ENCODE assay signal across 12 cellular contexts in genomic region chr5:68265347-68265746, GRCh38. TPM values are rescaled to one million over a fixed set of nuclear protein-coding genes. Genes with fewer than 3 reads are reported as not detected.
DNase-seq lines count a peak whose midpoint lies in the region; ATAC-seq, FAIRE-seq and TF ChIP-seq lines count a peak whose summit lies in the region.
"Had no signal": no experiment of that assay in that cellular context is flagged by ENCODE, and none has a peak within 500 bp of the region (broad histone marks: within the 10 kb centered on the region; RNA-seq: fewer than 3 reads in every experiment).

No MANE protein-coding gene starts in this region.

- H3K4me2 ChIP-seq in fibroblast of lung (ENCODE audit: extremely low read depth, insufficient read depth, low read length): peak overlapping the region; percentile 77
- H3K4me2 ChIP-seq: neural progenitor cell had no signal

- no peaks in the 10 kb centered on the region for H3K27me3 Mint-ChIP-seq in activated naive CD4-positive, alpha-beta T cell treated with anti-CD3 and anti-CD28 coated beads, Interleukin-2, amount 50 U/mL, for 24 hours
- H3K27me3 Mint-ChIP-seq in activated naive CD4-positive, alpha-beta T cell treated with anti-CD3 and anti-CD28 coated beads for 36 hours (ENCODE audit: low read depth): no peaks in the 10 kb centered on the region
- no peaks in the 10 kb centered on the region for H3K27me3 Mint-ChIP-seq in nephron (ENCODE audit: low read depth)

- H3K9me3 ChIP-seq in fibroblast of lung (ENCODE audit: control insufficient read depth, insufficient read depth, low read depth, low read length): no peaks in the 10 kb centered on the region
- no peaks in the 10 kb centered on the region for H3K9me3 ChIP-seq in aorta (ENCODE audit: control insufficient read depth, low read length)

- H3K4me3 Mint-ChIP-seq in activated naive CD4-positive, alpha-beta T cell treated with anti-CD3 and anti-CD28 coated beads, Interleukin-2, amount 50 U/mL, for 24 hours: no peak overlapping the region
- no peak overlapping the region for H3K4me3 Mint-ChIP-seq in activated naive CD4-positive, alpha-beta T cell treated with anti-CD3 and anti-CD28 coated beads for 36 hours
- no peak overlapping the region for H3K4me3 Mint-ChIP-seq in nephron
- H3K4me3 Mint-ChIP-seq: neural progenitor cell had no signal

- DNase-seq in activated naive CD4-positive, alpha-beta T cell treated with anti-CD3 and anti-CD28 coated beads for 36 hours: no peak
- DNase-seq in fibroblast of lung (ENCODE audit: low read depth in 2 of 2) (peak in 1 of 2 donors; percentile 26), aorta (no peak), putamen (ENCODE audit: low spot score) (no peak), urothelium cell line (ENCODE audit: low spot score) (no peak)
- DNase-seq: MV-4-11, OCI-M1 had no signal

- H3K4me1 ChIP-seq in fibroblast of lung (ENCODE audit: control insufficient read depth, extremely low read depth, insufficient read depth, low read length) (peaks cover 42% of the 10 kb centered on the region), aorta (ENCODE audit: control insufficient read depth in 1 of 2, insufficient read depth in 2 of 2, low read length in 2 of 2) (peaks cover 5 to 10% of the 10 kb centered on the region in 2 donors)

- WGBS in aorta, 2 donors: 3 to 5% methylated on average over 2 of the region's 2 CpGs

- H3K4me3 ChIP-seq in fibroblast of lung (replicated peaks in 1 of 4; ENCODE audit: control extremely low read depth in 1 of 4, insufficient read depth in 1 of 4, low read depth in 3 of 4, low read length in 4 of 4) (no peak overlapping the region), aorta (ENCODE audit: low read length in 2 of 2) (no peak overlapping the region)
- H3K4me3 ChIP-seq: neural progenitor cell had no signal

- peak overlapping the region; percentile 38 for H3K27ac Mint-ChIP-seq in activated naive CD4-positive, alpha-beta T cell treated with anti-CD3 and anti-CD28 coated beads, Interleukin-2, amount 50 U/mL, for 24 hours
- H3K27ac Mint-ChIP-seq in activated naive CD4-positive, alpha-beta T cell treated with anti-CD3 and anti-CD28 coated beads for 36 hours: no peak overlapping the region
- peak overlapping the region; percentile 67 to 95 (median 89) for H3K27ac Mint-ChIP-seq in nephron
- H3K27ac Mint-ChIP-seq: neural progenitor cell had no signal

- FAIRE-seq in urothelium cell line (lab: Jason Lieb, UNC): no peak

- H4K20me1 ChIP-seq in fibroblast of lung (ENCODE audit: control insufficient read depth, extremely low read depth, insufficient read depth, low read length): no peaks in the 10 kb centered on the region

- no peak overlapping the region for H2AFZ ChIP-seq in fibroblast of lung (ENCODE audit: low read length)
- H2AFZ ChIP-seq: neural progenitor cell had no signal

- H3K4me1 Mint-ChIP-seq in activated naive CD4-positive, alpha-beta T cell treated with anti-CD3 and anti-CD28 coated beads, Interleukin-2, amount 50 U/mL, for 24 hours: peaks cover 91% of the 10 kb centered on the region
- peaks cover 79% of the 10 kb centered on the region for H3K4me1 Mint-ChIP-seq in activated naive CD4-positive, alpha-beta T cell treated with anti-CD3 and anti-CD28 coated beads for 36 hours (ENCODE audit: low read depth)
- peaks cover 73% of the 10 kb centered on the region for H3K4me1 Mint-ChIP-seq in nephron

- intact Hi-C loops in activated naive CD4-positive, alpha-beta T cell treated with anti-CD3 and anti-CD28 coated beads for 36 hours (cut with micrococcal nuclease): loop anchor here (5.0 kb wide), 1 partner anchor 1258 kb away; no protein-coding TSS in a partner anchor
- intact Hi-C loops in aorta (cut with DNase I): loop anchor here in 1 of 2 donors (2.0 to 5.0 kb wide), 3 partner anchors 48 to 1018 kb away; partner anchors contain the start of gene PIK3R1

- H3K9me3 Mint-ChIP-seq in activated naive CD4-positive, alpha-beta T cell treated with anti-CD3 and anti-CD28 coated beads, Interleukin-2, amount 50 U/mL, for 24 hours: no peaks in the 10 kb centered on the region
- no peaks in the 10 kb centered on the region for H3K9me3 Mint-ChIP-seq in activated naive CD4-positive, alpha-beta T cell treated with anti-CD3 and anti-CD28 coated beads for 36 hours
- H3K9me3 Mint-ChIP-seq in nephron: no peaks in the 10 kb centered on the region

- TF ChIP-seq CTCF in fibroblast of lung (conservative IDR thresholded peaks at IDR 0.05 in 1 of 2, IDR thresholded peaks at IDR 0.05 in 1 of 2; ENCODE audit: low read depth in 1 of 2, low read length in 2 of 2) (no peak), nephron (IDR thresholded peaks at IDR 0.05; ENCODE audit: unreplicated experiment in 3 of 3) (no peak)

- ATAC-seq in aorta (ENCODE audit: low FRiP score): no peak
- no peak for ATAC-seq in GM18868 (IDR thresholded peaks at IDR 0.05; ENCODE audit: unreplicated experiment)
- ATAC-seq: activated CD4-positive, CD25-positive, alpha-beta regulatory T cell treated with anti-CD3 and anti-CD28 coated beads, Interleukin-2, amount 50 U/mL, for 24 hours had no signal

- peaks cover 2% of the 10 kb centered on the region for H3K36me3 Mint-ChIP-seq in activated naive CD4-positive, alpha-beta T cell treated with anti-CD3 and anti-CD28 coated beads, Interleukin-2, amount 50 U/mL, for 24 hours
- H3K36me3 Mint-ChIP-seq in activated naive CD4-positive, alpha-beta T cell treated with anti-CD3 and anti-CD28 coated beads for 36 hours (ENCODE audit: low read depth): no peaks in the 10 kb centered on the region
- peaks cover 23% of the 10 kb centered on the region for H3K36me3 Mint-ChIP-seq in nephron (ENCODE audit: low read depth)

- peaks cover 20% of the 10 kb centered on the region for H3K79me2 ChIP-seq in fibroblast of lung (ENCODE audit: control insufficient read depth, insufficient read depth, low read length)

- no peaks in the 10 kb centered on the region for H3K27me3 ChIP-seq in fibroblast of lung (ENCODE audit: control insufficient read depth, insufficient read depth, low read length)
- no peaks in the 10 kb centered on the region for H3K27me3 ChIP-seq in aorta (ENCODE audit: control insufficient read depth in 1 of 2, insufficient read depth in 2 of 2, low read length in 1 of 2)
- H3K27me3 ChIP-seq: neural progenitor cell had no signal

- no peak overlapping the region for H3K9ac ChIP-seq in fibroblast of lung (ENCODE audit: insufficient read depth, low read length)
- H3K9ac ChIP-seq: neural progenitor cell had no signal

- peak overlapping the region; percentile 68 for H3K27ac ChIP-seq in fibroblast of lung (ENCODE audit: insufficient read depth, low read length)
- H3K27ac ChIP-seq in aorta (ENCODE audit: low read depth in 1 of 2, low read length in 2 of 2): peak overlapping the region; percentile 36 to 90
- H3K27ac ChIP-seq: neural progenitor cell had no signal

- H3K36me3 ChIP-seq in fibroblast of lung (ENCODE audit: control insufficient read depth, insufficient read depth, low read length) (no peaks in the 10 kb centered on the region), aorta (ENCODE audit: control insufficient read depth in 1 of 2, insufficient read depth in 2 of 2, low read length in 1 of 2) (no peaks in the 10 kb centered on the region)
- H3K36me3 ChIP-seq: neural progenitor cell had no signal

- CTCF ChIA-PET in activated naive CD4-positive, alpha-beta T cell treated with anti-CD3 and anti-CD28 coated beads for 36 hours (lab: Charles Lee): interaction anchor here (1.0 kb wide), 1 partner anchor 15 kb away, joined by 4 read pairs; no protein-coding TSS in a partner anchor

RNA-seq across cellular contexts. Expression of gene PIK3R1, which starts 49.8 kb away (rescaled TPM):
- 10 to 100 TPM; 28.5 to 31.4 TPM for total RNA-seq in activated naive CD4-positive, alpha-beta T cell treated with anti-CD3 and anti-CD28 coated beads for 36 hours
- total RNA-seq in fibroblast of lung (25.2 and 36.3 TPM in 2 replicates), aorta (100 to 1,000 TPM in 1 of 2 donors, 10 to 100 TPM in 1; 63.4 to 132 TPM)
- polyA plus RNA-seq in fibroblast of lung (10.9 and 17.7 TPM in 2 replicates), aorta (10 to 100 TPM; 12.3 to 23.2 TPM)
- polyA plus RNA-seq in fibroblast of lung (2012): 13.1 and 23.3 TPM in 2 replicates
- polyA minus RNA-seq in fibroblast of lung (ENCODE audit: low replicate concordance): 61.5 and 102 TPM in 2 replicates
